In genomic region chr14:69349091-69349777, GRCh38 we compare ENCODE assay signal across 19 cellular contexts. TPM values are rescaled to one million over a fixed set of nuclear protein-coding genes. Genes with fewer than 3 reads are reported as not detected.
DNase-seq lines count a peak whose midpoint lies in the region; ATAC-seq and TF ChIP-seq lines count a peak whose summit lies in the region.
"Had no signal": no experiment of that assay in that cellular context is flagged by ENCODE, and none has a peak within 500 bp of the region (broad histone marks: within the 10 kb centered on the region; RNA-seq: fewer than 3 reads in every experiment).

No MANE protein-coding gene starts in this region.

- H3K4me3 Mint-ChIP-seq in endodermal cell, result no peak overlapping the region
- H3K4me3 Mint-ChIP-seq: CD4-positive, CD25-positive, alpha-beta regulatory T cell; CD8-positive, alpha-beta memory T cell; H9 had no signal

- H3K27ac Mint-ChIP-seq in endodermal cell, result no peak overlapping the region
- H3K27ac Mint-ChIP-seq: CD4-positive, CD25-positive, alpha-beta regulatory T cell; CD8-positive, alpha-beta memory T cell had no signal

- H3K9me3 Mint-ChIP-seq in endodermal cell, result no peaks in the 10 kb centered on the region
- H3K9me3 Mint-ChIP-seq: CD8-positive, alpha-beta memory T cell; H9 had no signal

- H3K79me2 ChIP-seq in osteoblast (ENCODE audit: insufficient read depth, low read length), result no peaks in the 10 kb centered on the region

- DNase-seq in endodermal cell, result peak; percentile 69
- DNase-seq in osteoblast (ENCODE audit: insufficient read length, low spot score, missing footprints), result peak; percentile 81
- DNase-seq in lower lobe of right lung, result no peak
- no peak for DNase-seq in NCI-H1436 (lab: John Stamatoyannopoulos, UW)
- DNase-seq in GM10266 (ENCODE audit: extremely low spot score), result no peak
- DNase-seq: ACHN; BE2C; C1 segment of cervical spinal cord; CD4-positive, CD25-positive, alpha-beta regulatory T cell; CD8-positive, alpha-beta memory T cell; COR-L47; DMS 273 treated with DMSO at 0.1 percent for 48 hours; DMS53; DND-41; EL; GOT3; H9 had no signal

- TF ChIP-seq CTCF in HEK293 (tag by site-specific recombination; IDR thresholded peaks at IDR 0.05), result no peak
- no peak for TF ChIP-seq CTCF in endodermal cell (conservative IDR thresholded peaks at IDR 0.05)
- no peak for TF ChIP-seq CTCF in osteoblast (IDR thresholded peaks at IDR 0.05; ENCODE audit: extremely low read depth, low read depth, low read length)
- TF ChIP-seq CTCF in lower lobe of right lung (IDR thresholded peaks at IDR 0.05), result no peak
- TF ChIP-seq CTCF in GM10266 (IDR thresholded peaks at IDR 0.05; ENCODE audit: control insufficient read depth, insufficient read depth, low read depth, missing control alignments), result no peak

- no peak for ATAC-seq in lower lobe of right lung
- ATAC-seq: K562 had no signal

- peaks cover 35% of the 10 kb centered on the region for H3K4me1 Mint-ChIP-seq in endodermal cell

- H3K4me1 ChIP-seq in HEK293 (ENCODE audit: control insufficient read depth, insufficient read depth, low read length) (no peaks in the 10 kb centered on the region), endodermal cell (ENCODE audit: control insufficient read depth, insufficient read depth, low read length) (peaks cover 24% of the 10 kb centered on the region), osteoblast (ENCODE audit: insufficient read depth, low read length) (no peaks in the 10 kb centered on the region), lower lobe of right lung (no peaks in the 10 kb centered on the region)
- H3K4me1 ChIP-seq: BE2C had no signal

- WGBS in endodermal cell (ENCODE audit: insufficient coverage in 1 of 2, insufficient read length in 1 of 2), 2 experiments, result 73 to 78% methylated on average over 8 to 11 of the region's 11 CpGs

- H3K4me2 ChIP-seq in osteoblast (ENCODE audit: insufficient read depth, low read length), result no peak overlapping the region

- no peaks in the 10 kb centered on the region for H3K9me3 ChIP-seq in HEK293 (ENCODE audit: control insufficient read depth, insufficient read depth, low read depth, low read length)
- H3K9me3 ChIP-seq in endodermal cell (ENCODE audit: control insufficient read depth, low read length), result no peaks in the 10 kb centered on the region
- H3K9me3 ChIP-seq in osteoblast (ENCODE audit: low read depth, low read length), result no peaks in the 10 kb centered on the region
- H3K9me3 ChIP-seq in lower lobe of right lung, result no peaks in the 10 kb centered on the region
- H3K9me3 ChIP-seq: BE2C had no signal

- H3K36me3 ChIP-seq in HEK293 (ENCODE audit: control insufficient read depth in 2 of 2, insufficient read depth in 1 of 2, low read length in 2 of 2), result peaks cover 0 to 9% of the 10 kb centered on the region in 2 experiments; a peak in 1 of 3 replicates
- no peaks in the 10 kb centered on the region for H3K36me3 ChIP-seq in endodermal cell (ENCODE audit: control insufficient read depth, insufficient read depth, low read length)
- no peaks in the 10 kb centered on the region for H3K36me3 ChIP-seq in osteoblast (ENCODE audit: insufficient read depth, low read length)
- H3K36me3 ChIP-seq in lower lobe of right lung, result no peaks in the 10 kb centered on the region
- H3K36me3 ChIP-seq: BE2C had no signal

- POLR2A ChIA-PET in HEK293 (lab: Yijun Ruan, JAX), result no interaction called here

- H3K27me3 ChIP-seq in endodermal cell (ENCODE audit: control insufficient read depth, insufficient read depth, low read length, poor library complexity, severe bottlenecking) (no peaks in the 10 kb centered on the region), osteoblast (ENCODE audit: insufficient read depth, low read length) (peaks cover 5% of the 10 kb centered on the region), lower lobe of right lung (ENCODE audit: low read depth) (no peaks in the 10 kb centered on the region)
- H3K27me3 ChIP-seq: BE2C had no signal

- no peak overlapping the region for H3K4me3 ChIP-seq in HEK293 (ENCODE audit: low read depth, low read length)
- H3K4me3 ChIP-seq in endodermal cell (ENCODE audit: low read length), result no peak overlapping the region
- H3K4me3 ChIP-seq in osteoblast (ENCODE audit: insufficient read depth, low read length), result no peak overlapping the region
- H3K4me3 ChIP-seq in lower lobe of right lung, result no peak overlapping the region
- H3K4me3 ChIP-seq: K562 had no signal

- H3K27ac ChIP-seq in HEK293 (ENCODE audit: extremely low read depth, low read depth, low read length) (no peak overlapping the region), endodermal cell (ENCODE audit: low read depth, low read length) (no peak overlapping the region), osteoblast (ENCODE audit: low read depth, low read length) (no peak overlapping the region), lower lobe of right lung (no peak overlapping the region)

- no peaks in the 10 kb centered on the region for H3K36me3 Mint-ChIP-seq in endodermal cell (ENCODE audit: low read depth)

- no peaks in the 10 kb centered on the region for H4K20me1 ChIP-seq in osteoblast (ENCODE audit: insufficient read depth, low read length)

- intact Hi-C loops in lower lobe of right lung (cut with DNase I), result no loop called here

- peaks cover 8% of the 10 kb centered on the region for H3K27me3 Mint-ChIP-seq in endodermal cell (ENCODE audit: insufficient read depth)

- no peak overlapping the region for H2AFZ ChIP-seq in osteoblast (ENCODE audit: low read length)

- CTCF ChIA-PET in HEK293 (lab: Yijun Ruan, JAX), result no interaction called here

- no peak overlapping the region for H3K9ac ChIP-seq in endodermal cell (ENCODE audit: extremely low read depth, low read length, poor library complexity, severe bottlenecking)

TF ChIP-seq in HEK293, 187 proteins besides CTCF, POLR2A, EP300 and RAD21:
- TF ChIP-seq ZNF121 (tag by site-specific recombination; IDR thresholded peaks at IDR 0.05), result no peak
- TF ChIP-seq ZNF544 (tag by site-specific recombination; IDR thresholded peaks at IDR 0.05), result no peak
- no peak for TF ChIP-seq KLF9 (tag by site-specific recombination; IDR thresholded peaks at IDR 0.05; ENCODE audit: low read depth)
- TF ChIP-seq ZFP41 (tag by site-specific recombination; IDR thresholded peaks at IDR 0.05; ENCODE audit: borderline replicate concordance), result no peak
- no peak for TF ChIP-seq ZSCAN16 (tag by site-specific recombination; IDR thresholded peaks at IDR 0.05)
- peak; percentile 81 for TF ChIP-seq ZFHX2 (tag by site-specific recombination; conservative IDR thresholded peaks at IDR 0.05)
- peak; percentile 91 for TF ChIP-seq EGR2 (tag by site-specific recombination; IDR thresholded peaks at IDR 0.05; ENCODE audit: low read depth)
- no peak for TF ChIP-seq ZNF561 (tag by site-specific recombination; IDR thresholded peaks at IDR 0.05; ENCODE audit: borderline replicate concordance)
TF ChIP-seq in HEK293: peak in this region for 2.

RNA-seq across cellular contexts. Expression of gene ERH, which starts 48.9 kb away (rescaled TPM):
- 100 to 1,000 TPM; 325 to 340 TPM for total RNA-seq in endodermal cell
- polyA plus RNA-seq in endodermal cell (2013, experiment 1 of 2), result 284 TPM
- 267 TPM for polyA plus RNA-seq in endodermal cell (2013, experiment 2 of 2)
- total RNA-seq in osteoblast, result 71.9 and 75.3 TPM in 2 replicates
- 128 TPM for total RNA-seq in lower lobe of right lung

RNA-seq across cellular contexts. Expression of gene SLC39A9, which starts 49.3 kb away (rescaled TPM):
- 10 to 100 TPM; 40.8 to 53.8 TPM for total RNA-seq in endodermal cell
- polyA plus RNA-seq in endodermal cell (2013, experiment 1 of 2), result 42.4 TPM
- 38.2 TPM for polyA plus RNA-seq in endodermal cell (2013, experiment 2 of 2)
- 131 and 163 TPM in 2 replicates for total RNA-seq in osteoblast
- 49.6 TPM for total RNA-seq in lower lobe of right lung

Comparison
In these comparisons a context has a peak if more than half of its experiments do, and no peak if none do; other contexts are left out.
1. DNase-seq: peak in endodermal cell (single experiment) and osteoblast (single experiment); none in lower lobe of right lung (single experiment), NCI-H1436 (single experiment) and GM10266 (single experiment).